Comparison of ENCODE assay signal across 34 cellular contexts in genomic region chr5:113364466-113364865, GRCh38.
"Had no signal": no experiment of that assay in that cellular context is flagged by ENCODE, and none has a peak within 500 bp of the region (broad histone marks: within the 10 kb centered on the region; RNA-seq: fewer than 3 reads in every experiment).

No MANE protein-coding gene starts in this region.

- H3K27me3 ChIP-seq: MG63 had no signal

- DNase-seq: Kasumi-1, MG63, MM.1S, NCI-H1048, NCI-H1092, NCI-H1092 treated with DMSO at 0.1 percent for 48 hours, NCI-H1105, NCI-H1105 treated with DMSO at 0.1 percent for 48 hours, NCI-H1417, NCI-H1417 treated with DMSO at 0.1 percent for 48 hours, NCI-H1436, NCI-H1436 treated with DMSO at 0.1 percent for 48 hours, NCI-H146, NCI-H1694, NCI-H1694 treated with DMSO at 0.1 percent for 48 hours, NCI-H187, NCI-H187 treated with DMSO at 0.1 percent for 48 hours, NCI-H1930, NCI-H2029, NCI-H2029 treated with DMSO at 0.1 percent for 48 hours, NCI-H2081, NCI-H2081 treated with DMSO at 0.1 percent for 48 hours, NCI-H2107, NCI-H2171, NCI-H2171 treated with DMSO at 0.1 percent for 48 hours, NCI-H2227 treated with DMSO at 0.1 percent for 48 hours, NCI-H226, NCI-H345, NCI-H446, NCI-H446 treated with DMSO at 0.1 percent for 48 hours, NCI-H510A, NCI-H510A treated with DMSO at 0.1 percent for 48 hours, NCI-H524, NCI-H524 treated with DMSO at 0.1 percent for 48 hours had no signal

- H3K4me3 ChIP-seq: MG63 had no signal

- H3K36me3 ChIP-seq: MG63 had no signal
